In the genomic region with DNA sequence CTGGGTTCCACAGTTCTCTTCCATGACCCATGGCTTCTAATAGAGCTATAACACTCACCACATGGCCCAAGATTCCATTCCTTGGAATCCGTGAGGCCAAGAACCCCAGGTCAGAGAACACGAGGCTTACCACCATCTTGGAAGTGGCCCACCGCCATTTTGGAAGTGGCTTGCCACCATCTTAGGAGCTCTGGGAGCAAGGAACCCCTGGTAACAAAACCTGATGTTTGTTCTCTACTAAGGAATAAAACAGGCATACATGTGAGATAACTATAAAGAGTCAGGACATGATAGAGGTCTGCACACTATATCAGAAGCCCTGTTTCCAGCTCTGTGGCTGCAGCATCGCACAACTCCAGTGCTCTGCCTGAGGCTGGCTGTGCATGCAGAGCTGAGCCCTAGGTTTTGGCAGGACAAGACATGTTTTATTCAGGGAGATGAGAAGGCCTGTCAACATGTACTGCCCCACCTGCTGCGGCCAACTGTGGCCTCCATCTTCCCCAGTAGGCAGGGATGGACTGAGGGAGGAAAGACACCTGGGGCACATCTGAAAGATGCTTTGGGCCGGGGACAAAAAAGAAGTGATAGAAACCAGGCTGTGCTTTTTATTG, we compare ENCODE assay signal across 33 cellular contexts.
"Had no signal": no experiment of that assay in that cellular context is flagged by ENCODE, and none has a peak within 500 bp of the region (broad histone marks: within the 10 kb centered on the region; RNA-seq: fewer than 3 reads in every experiment).

No MANE protein-coding gene starts in this region.

- H2AFZ ChIP-seq: PC-9 had no signal

- H3K4me1 ChIP-seq: adrenal gland, body of pancreas, breast epithelium had no signal

- H3K27ac ChIP-seq: adrenal gland, body of pancreas, breast epithelium, PC-9, RWPE1 had no signal

- H3K9me3 ChIP-seq: adrenal gland, body of pancreas, breast epithelium had no signal

- FAIRE-seq: astrocyte, RCC 7860, TTC549 had no signal

- H3K4me3 ChIP-seq: adrenal gland, body of pancreas, breast epithelium, PC-9 had no signal

- H3K27me3 ChIP-seq: adrenal gland, body of pancreas, breast epithelium had no signal

- H3K36me3 ChIP-seq: adrenal gland, breast epithelium had no signal

- ATAC-seq: activated CD4-positive, alpha-beta T cell treated with anti-CD3 and anti-CD28 coated beads for 36 hours; activated naive CD4-positive, alpha-beta T cell treated with anti-CD3 and anti-CD28 coated beads, Interleukin-2, amount 50 U/mL, for 72 hours; activated T-cell treated with anti-CD3 and anti-CD28 coated beads, Interleukin-2, amount 50 U/mL, for 4 hours; body of pancreas had no signal

- H3K4me2 ChIP-seq: PC-9 had no signal

- DNase-seq: activated CD4-positive, alpha-beta T cell treated with anti-CD3 and anti-CD28 coated beads for 36 hours; activated CD4-positive, alpha-beta T cell treated with anti-CD3 and anti-CD28 coated beads, Interleukin-2, amount 10 ng/mL, durations not matched to agents 7 days and 5 days; activated CD4-positive, alpha-beta T cell treated with anti-CD3 and anti-CD28 coated beads, Interleukin-2, amount 50 U/mL, for 48 hours; activated CD8-positive, alpha-beta memory T cell treated with anti-CD3 and anti-CD28 coated beads, Interleukin-2, amount 50 U/mL, for 4 hours; activated gamma-delta T cell treated with Interleukin-2 at 50 U/mL for 16 hours; activated naive CD4-positive, alpha-beta T cell treated with anti-CD3 and anti-CD28 coated beads for 36 hours; activated T-cell treated with anti-CD3 and anti-CD28 coated beads for 4 hours; activated T-cell treated with anti-CD3 and anti-CD28 coated beads, Interleukin-2, amount 50 U/mL, for 4 hours; adrenal gland; body of pancreas; caudate nucleus; cerebellar nuclear complex; Kasumi-1; KG1; MM.1S; MV-4-11; NCI-H1092; NCI-H1436 treated with DMSO at 0.1 percent for 48 hours; NCI-H187; NCI-H2029 treated with DMSO at 0.1 percent for 48 hours; NCI-H2107; NCI-H2171; NCI-H510A; NCI-H526; NCI-H748 treated with DMSO at 0.1 percent for 48 hours; Right ventricle myocardium superior had no signal
